8 cellular contexts compared by ENCODE assay signal in genomic region chr15:77420610-77421369, GRCh38. TPM values are rescaled to one million over a fixed set of nuclear protein-coding genes. Genes with fewer than 3 reads are reported as not detected.
DNase-seq lines count a peak whose midpoint lies in the region; ATAC-seq and TF ChIP-seq lines count a peak whose summit lies in the region.

TSS of gene HMG20A (plus strand) at chr15:77420888. CDS start at chr15:77458408, 37,520 bp downstream.

- H3F3A ChIP-seq in MM.1S (ENCODE audit: insufficient read depth, low read length), result no peaks in the 10 kb centered on the region

- H3K79me2 ChIP-seq in MM.1S (ENCODE audit: low read length), result peaks cover 85% of the 10 kb centered on the region

- H3K27me3 ChIP-seq in HAP-1 (ENCODE audit: low read depth) (no peaks in the 10 kb centered on the region), MM.1S (replicated peaks; ENCODE audit: insufficient read depth, low read length) (no peaks in the 10 kb centered on the region), thoracic aorta (replicated peaks; ENCODE audit: insufficient read depth) (no peaks in the 10 kb centered on the region)

- no peaks in the 10 kb centered on the region for H3K9me2 ChIP-seq in MM.1S (replicated peaks; ENCODE audit: insufficient read depth, low read length)

- H3K36me3 ChIP-seq in HAP-1 (replicated peaks) (no peaks in the 10 kb centered on the region), MM.1S (replicated peaks; ENCODE audit: insufficient read depth, low read length) (no peaks in the 10 kb centered on the region), SK-N-MC (ENCODE audit: insufficient read depth, low read length) (no peaks in the 10 kb centered on the region), thoracic aorta (no peaks in the 10 kb centered on the region)

- ATAC-seq in omental fat pad (ENCODE audit: low FRiP score) (peak; percentile 13), thoracic aorta (ENCODE audit: insufficient number of reproducible peaks, low FRiP score, low read depth) (peak; percentile 43)

- H3K27ac ChIP-seq in MM.1S (ENCODE audit: low read length) (peak within 1 kb of the TSS; percentile 77), SK-N-MC (peak within 1 kb of the TSS; percentile 94), thoracic aorta (peak within 1 kb of the TSS; percentile 93 to 96)

- H3K4me1 ChIP-seq in HAP-1, result peaks cover 54% of the 10 kb centered on the region
- H3K4me1 ChIP-seq in MM.1S (ENCODE audit: low read length), result peaks cover 17% of the 10 kb centered on the region
- peaks cover 43 to 57% of the 10 kb centered on the region in 2 donors for H3K4me1 ChIP-seq in thoracic aorta (ENCODE audit: control insufficient read depth in 1 of 2, low read depth in 2 of 2)

- peak within 1 kb of the TSS; percentile 70 for H2AFZ ChIP-seq in MM.1S (ENCODE audit: low read length)

- 0 out of 2 replicates have a peak, but pooled peaks cover 6% of the 10 kb centered on the region for H4K20me1 ChIP-seq in MM.1S (ENCODE audit: insufficient read depth, low read length)

- TF ChIP-seq CTCF in MM.1S (IDR thresholded peaks at IDR 0.05; ENCODE audit: low read length) (no peak), omental fat pad (IDR thresholded peaks at IDR 0.05) (no peak), thoracic aorta (IDR thresholded peaks at IDR 0.05) (no peak)

- H3K9ac ChIP-seq in MM.1S (ENCODE audit: low read length) (peak within 1 kb of the TSS; percentile 83), SK-N-MC (ENCODE audit: insufficient read length) (peak within 1 kb of the TSS; percentile 95)

- H3K4me3 ChIP-seq in HAP-1, result peak within 1 kb of the TSS; percentile 70
- H3K4me3 ChIP-seq in MM.1S (ENCODE audit: low read length), result peak within 1 kb of the TSS; percentile 80
- H3K4me3 ChIP-seq in SK-N-MC, result peak within 1 kb of the TSS; percentile 96
- H3K4me3 ChIP-seq in thoracic aorta, result peak within 1 kb of the TSS; percentile 94

- H3K9me3 ChIP-seq in HAP-1 (no peaks in the 10 kb centered on the region), MM.1S (replicated peaks; ENCODE audit: insufficient read depth, low read length) (no peaks in the 10 kb centered on the region), SK-N-MC (ENCODE audit: low read depth, low read length) (no peaks in the 10 kb centered on the region), thoracic aorta (no peaks in the 10 kb centered on the region)

- H3K4me2 ChIP-seq in MM.1S (ENCODE audit: low read depth, low read length), result peak within 1 kb of the TSS; percentile 74

- peak; percentile 86 for DNase-seq in ELR (ENCODE audit: low read depth)
- peak; percentile 82 to 93 for DNase-seq in HAP-1 (ENCODE audit: low spot score in 2 of 2)
- peak; percentile 85 for DNase-seq in MM.1S
- peak; percentile 89 for DNase-seq in SK-N-MC (ENCODE audit: low read depth, low spot score)
- peak; percentile 56 for DNase-seq in activated naive CD4-positive, alpha-beta T cell treated with anti-CD3 and anti-CD28 coated beads, Interleukin-2, amount 50 U/mL, for 16 hours
- DNase-seq in globus pallidus (ENCODE audit: low spot score), result peak; percentile 76
- peak; percentile 26 for DNase-seq in omental fat pad (ENCODE audit: low spot score)
- no peak for DNase-seq in thoracic aorta (ENCODE audit: low spot score)

- in situ Hi-C loops in HAP-1 (cut with MboI; ENCODE audit: low sequenced_read_pairs), result no loop called here

RNA-seq across cellular contexts. Expression of gene HMG20A, which starts in this region (rescaled TPM):
- total RNA-seq in omental fat pad, result 10 to 100 TPM; 20.2 to 58.3 (median 31.2) TPM
- total RNA-seq in thoracic aorta, result 10 to 100 TPM; 25.7 to 47.3 TPM
